In genomic region chr7:55572378-55573233, GRCh38 we compare ENCODE assay signal across 8 cellular contexts. TPM values are rescaled to one million over a fixed set of nuclear protein-coding genes. Genes with fewer than 3 reads are reported as not detected.
DNase-seq lines count a peak whose midpoint lies in the region; ATAC-seq and TF ChIP-seq lines count a peak whose summit lies in the region.

A gene with protein sequence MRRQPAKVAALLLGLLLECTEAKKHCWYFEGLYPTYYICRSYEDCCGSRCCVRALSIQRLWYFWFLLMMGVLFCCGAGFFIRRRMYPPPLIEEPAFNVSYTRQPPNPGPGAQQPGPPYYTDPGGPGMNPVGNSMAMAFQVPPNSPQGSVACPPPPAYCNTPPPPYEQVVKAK (minus strand): TSS chr7:55572502. CDS start chr7:55572324, 178 bp downstream.

- no peak for TF ChIP-seq RAD21 in liver (IDR thresholded peaks at IDR 0.05)

- peaks cover 7 to 17% (median 15%) of the 10 kb centered on the region in 4 donors for H3K4me1 ChIP-seq in liver (ENCODE audit: control insufficient read depth in 4 of 4, insufficient read depth in 4 of 4, low read length in 3 of 4)

- TF ChIP-seq POLR2A in GM18951 (IDR thresholded peaks at IDR 0.05; ENCODE audit: extremely low read depth, insufficient read depth, insufficient read length), result peak; percentile 54

- intact Hi-C loops in activated CD4-positive, alpha-beta memory T cell treated with anti-CD3 and anti-CD28 coated beads for 36 hours (cut with micrococcal nuclease), result loop anchor here (5.0 kb wide), 3 partner anchors 490 to 575 kb away; partner anchors contain the start of genes CHCHD2 and SUMF2

- H3K9me3 ChIP-seq in liver (ENCODE audit: control insufficient read depth in 4 of 4, low read length in 3 of 4), result no peaks in the 10 kb centered on the region

- whole genome bisulfite sequencing in liver, result 1% methylated on average over 75 of the region's 77 CpGs

- peak; percentile 46 for ATAC-seq in HG03108 (IDR thresholded peaks at IDR 0.05; ENCODE audit: unreplicated experiment)

- POLR2A ChIA-PET in activated CD4-positive, alpha-beta memory T cell treated with anti-CD3 and anti-CD28 coated beads for 36 hours (lab: Charles Lee), result interaction anchor here (1.0 to 9.2 kb wide), 5 partner anchors 14 to 263 kb away, joined by 3 to 128 read pairs (median 5); no protein-coding TSS in a partner anchor

- TF ChIP-seq CTCF in AG09309 (IDR thresholded peaks at IDR 0.05; ENCODE audit: control insufficient read depth, insufficient read depth, low read depth, low read length, missing control alignments) (no peak), liver (IDR thresholded peaks at IDR 0.05; ENCODE audit: low read depth, low read length, missing input control) (peak; percentile 0)

- peak within 1 kb of the TSS; percentile 60 to 80 for H3K9ac ChIP-seq in liver (ENCODE audit: low read depth in 1 of 2, low read length in 2 of 2)

- H3K9me3 Mint-ChIP-seq in activated CD4-positive, alpha-beta memory T cell treated with anti-CD3 and anti-CD28 coated beads for 36 hours, result no peaks in the 10 kb centered on the region

- in situ Hi-C loops in GM18951 (cut with MboI; ENCODE audit: low sequenced_read_pairs, unreplicated experiment), result no loop called here

- H3K36me3 ChIP-seq in liver (ENCODE audit: control insufficient read depth in 4 of 4, insufficient read depth in 3 of 4, low read depth in 1 of 4, low read length in 3 of 4), result no peaks in the 10 kb centered on the region

- DNase-seq in AG09309 (ENCODE audit: low read depth), result no peak
- DNase-seq in NCI-H460 (ENCODE audit: extremely low read depth, low read depth), result peak; percentile 26
- peak; percentile 66 for DNase-seq in activated CD4-positive, alpha-beta memory T cell treated with anti-CD3 and anti-CD28 coated beads for 36 hours
- peak; percentile 66 for DNase-seq in ecto neural progenitor cell (ENCODE audit: low spot score)
- DNase-seq in stimulated activated CD4-positive, alpha-beta T cell treated with anti-CD3 and anti-CD28 coated beads, Interleukin-4, amount 100 ng/mL, for 24 hours, result peak; percentile 53

- H3K36me3 Mint-ChIP-seq in activated CD4-positive, alpha-beta memory T cell treated with anti-CD3 and anti-CD28 coated beads for 36 hours, result peaks cover 7% of the 10 kb centered on the region

- peak within 1 kb of the TSS; percentile 93 for H3K27ac Mint-ChIP-seq in activated CD4-positive, alpha-beta memory T cell treated with anti-CD3 and anti-CD28 coated beads for 36 hours

- peaks cover 67% of the 10 kb centered on the region for H3K4me1 Mint-ChIP-seq in activated CD4-positive, alpha-beta memory T cell treated with anti-CD3 and anti-CD28 coated beads for 36 hours (ENCODE audit: low read depth)

- H3K4me3 ChIP-seq in AG09309 (ENCODE audit: control insufficient read depth, low read depth, low read length) (peak within 1 kb of the TSS; percentile 81), liver (ENCODE audit: low read depth in 1 of 3, low read length in 3 of 3) (peak within 1 kb of the TSS; percentile 66 to 89 (median 83))

- H3K27ac ChIP-seq in liver (ENCODE audit: low read depth in 1 of 2, low read length in 2 of 2), result peak within 1 kb of the TSS; percentile 83 to 88

- peak within 1 kb of the TSS; percentile 89 for H3K4me3 Mint-ChIP-seq in activated CD4-positive, alpha-beta memory T cell treated with anti-CD3 and anti-CD28 coated beads for 36 hours

- no peaks in the 10 kb centered on the region for H3K27me3 ChIP-seq in liver (ENCODE audit: control insufficient read depth in 4 of 4, insufficient read depth in 4 of 4, low read length in 3 of 4)

- CTCF ChIA-PET in activated CD4-positive, alpha-beta memory T cell treated with anti-CD3 and anti-CD28 coated beads for 36 hours (lab: Charles Lee), result interaction anchor here (1.2 to 2.0 kb wide), 2 partner anchors 26 to 38 kb away, joined by 3 to 7 read pairs; no protein-coding TSS in a partner anchor

- no peaks in the 10 kb centered on the region for H3K27me3 Mint-ChIP-seq in activated CD4-positive, alpha-beta memory T cell treated with anti-CD3 and anti-CD28 coated beads for 36 hours

TF ChIP-seq in liver, 16 proteins besides CTCF, POLR2A, EP300 and RAD21:
- TF ChIP-seq NR2F2 (IDR thresholded peaks at IDR 0.05), result no peak
- TF ChIP-seq EGR1 (IDR thresholded peaks at IDR 0.05; ENCODE audit: low read depth in 2 of 2), result no peak
- TF ChIP-seq RXRA (IDR thresholded peaks at IDR 0.05), result peak in 1 of 2 donors; percentile 35
- TF ChIP-seq, protein P1, sequence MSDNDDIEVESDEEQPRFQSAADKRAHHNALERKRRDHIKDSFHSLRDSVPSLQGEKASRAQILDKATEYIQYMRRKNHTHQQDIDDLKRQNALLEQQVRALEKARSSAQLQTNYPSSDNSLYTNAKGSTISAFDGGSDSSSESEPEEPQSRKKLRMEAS (IDR thresholded peaks at IDR 0.05), result no peak
- TF ChIP-seq HNF4A (conservative IDR thresholded peaks at IDR 0.05), result no peak
- no peak for TF ChIP-seq TAF1 (conservative IDR thresholded peaks at IDR 0.05)
- TF ChIP-seq REST (IDR thresholded peaks at IDR 0.05), result no peak

RNA-seq across cellular contexts. Expression of the gene that starts here (rescaled TPM):
- 10.4 and 13.3 TPM in 2 replicates for total RNA-seq in NCI-H460 (2014; rRNA removed; shearing (Covaris generic))
- 10.7 and 12.2 TPM in 2 replicates for polyA plus RNA-seq in NCI-H460 (2014; cell fraction: nucleus; rRNA removed)
- 10 to 100 TPM; 64.9 to 67.2 TPM for total RNA-seq in activated CD4-positive, alpha-beta memory T cell treated with anti-CD3 and anti-CD28 coated beads for 36 hours
- 10 to 100 TPM; 20.7 to 23.8 TPM for total RNA-seq in liver
- polyA plus RNA-seq in liver, result 10 to 100 TPM; 11.5 to 22.6 TPM
